1 cellular context compared by ENCODE assay signal in the genomic region with DNA sequence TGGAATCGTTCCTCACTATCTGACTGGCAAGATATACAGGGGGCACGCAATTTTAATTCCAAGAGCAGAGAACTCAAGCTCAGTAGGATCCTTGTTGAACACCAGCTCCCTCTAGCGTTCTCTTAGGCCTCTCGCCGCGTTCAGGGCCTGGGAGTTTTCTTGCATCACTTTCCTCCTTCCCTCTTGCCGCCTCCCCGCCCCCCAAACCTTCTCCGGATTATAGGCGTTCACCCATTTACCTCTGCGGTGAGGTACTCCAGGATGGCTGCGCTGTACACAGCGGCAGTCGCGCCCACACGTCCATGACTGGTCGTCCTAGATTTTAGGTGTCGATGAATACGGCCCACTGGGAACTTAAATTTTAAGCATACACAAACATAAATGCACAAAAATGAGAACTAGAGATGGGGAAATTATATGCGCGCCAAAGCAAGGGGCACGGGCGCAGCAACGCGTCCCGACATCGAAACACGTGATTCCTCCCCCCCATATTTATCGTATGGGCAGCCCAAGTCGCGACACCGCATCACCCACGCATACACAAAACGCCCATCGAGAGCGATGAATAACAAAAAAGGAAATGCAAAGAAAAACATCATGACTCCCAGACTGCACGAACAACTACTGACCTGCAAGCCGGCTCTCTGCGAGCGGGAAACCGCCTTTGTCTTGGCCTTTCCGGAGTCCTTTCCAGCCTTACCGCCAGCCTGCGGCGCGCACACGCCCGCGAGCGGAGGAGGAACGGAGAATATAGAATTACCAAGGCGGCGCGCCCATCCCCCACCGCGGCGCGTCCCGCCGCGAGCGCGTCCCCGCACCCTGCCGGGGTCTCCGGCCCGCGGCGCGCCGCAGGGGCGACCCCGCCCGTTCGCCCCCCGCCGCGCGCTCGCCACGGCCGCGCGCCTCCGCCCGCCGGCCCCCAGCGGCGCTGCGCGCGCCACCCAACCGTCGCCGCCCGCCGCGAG.
TF ChIP-seq lines count a peak whose summit lies in the region.

No MANE protein-coding gene starts in this region.

TF ChIP-seq in K562, 482 proteins besides CTCF, POLR2A, EP300 and RAD21 (continued from another document and continues in another):
- TF ChIP-seq TRIM25 (IDR thresholded peaks at IDR 0.05; ENCODE audit: borderline replicate concordance): 0 out of 2 replicates have a peak, but pooled peaks have one; percentile 79
- TF ChIP-seq, protein P1, sequence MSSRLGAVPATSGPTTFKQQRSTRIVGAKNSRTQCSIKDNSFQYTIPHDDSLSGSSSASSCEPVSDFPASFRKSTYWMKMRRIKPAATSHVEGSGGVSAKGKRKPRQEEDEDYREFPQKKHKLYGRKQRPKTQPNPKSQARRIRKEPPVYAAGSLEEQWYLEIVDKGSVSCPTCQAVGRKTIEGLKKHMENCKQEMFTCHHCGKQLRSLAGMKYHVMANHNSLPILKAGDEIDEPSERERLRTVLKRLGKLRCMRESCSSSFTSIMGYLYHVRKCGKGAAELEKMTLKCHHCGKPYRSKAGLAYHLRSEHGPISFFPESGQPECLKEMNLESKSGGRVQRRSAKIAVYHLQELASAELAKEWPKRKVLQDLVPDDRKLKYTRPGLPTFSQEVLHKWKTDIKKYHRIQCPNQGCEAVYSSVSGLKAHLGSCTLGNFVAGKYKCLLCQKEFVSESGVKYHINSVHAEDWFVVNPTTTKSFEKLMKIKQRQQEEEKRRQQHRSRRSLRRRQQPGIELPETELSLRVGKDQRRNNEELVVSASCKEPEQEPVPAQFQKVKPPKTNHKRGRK (tag; IDR thresholded peaks at IDR 0.05): no peak
- peak; percentile 9 to 15; a peak in 2 of 4 replicates for TF ChIP-seq ARNT (IDR thresholded peaks at IDR 0.05)
- TF ChIP-seq ASH1L (IDR thresholded peaks at IDR 0.05; ENCODE audit: borderline replicate concordance, low read depth, partially characterized antibody): no peak
- TF ChIP-seq SPI1 (IDR thresholded peaks at IDR 0.05; ENCODE audit: borderline replicate concordance, low read depth, low read length): no peak
- TF ChIP-seq ZNF232 (CRISPR knock-in tag; IDR thresholded peaks at IDR 0.05): no peak
- no peak for TF ChIP-seq ZZZ3 (IDR thresholded peaks at IDR 0.05)
- peak; percentile 98 for TF ChIP-seq ZC3H4 (CRISPR knock-in tag; IDR thresholded peaks at IDR 0.05; ENCODE audit: borderline replicate concordance)
- TF ChIP-seq FOXA1 (IDR thresholded peaks at IDR 0.05; ENCODE audit: borderline replicate concordance): no peak
- TF ChIP-seq, protein P2, sequence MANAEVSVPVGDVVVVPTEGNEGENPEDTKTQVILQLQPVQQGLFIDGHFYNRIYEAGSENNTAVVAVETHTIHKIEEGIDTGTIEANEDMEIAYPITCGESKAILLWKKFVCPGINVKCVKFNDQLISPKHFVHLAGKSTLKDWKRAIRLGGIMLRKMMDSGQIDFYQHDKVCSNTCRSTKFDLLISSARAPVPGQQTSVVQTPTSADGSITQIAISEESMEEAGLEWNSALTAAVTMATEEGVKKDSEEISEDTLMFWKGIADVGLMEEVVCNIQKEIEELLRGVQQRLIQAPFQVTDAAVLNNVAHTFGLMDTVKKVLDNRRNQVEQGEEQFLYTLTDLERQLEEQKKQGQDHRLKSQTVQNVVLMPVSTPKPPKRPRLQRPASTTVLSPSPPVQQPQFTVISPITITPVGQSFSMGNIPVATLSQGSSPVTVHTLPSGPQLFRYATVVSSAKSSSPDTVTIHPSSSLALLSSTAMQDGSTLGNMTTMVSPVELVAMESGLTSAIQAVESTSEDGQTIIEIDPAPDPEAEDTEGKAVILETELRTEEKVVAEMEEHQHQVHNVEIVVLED (CRISPR knock-in tag; IDR thresholded peaks at IDR 0.05): no peak
- no peak for TF ChIP-seq COPS2 (conservative IDR thresholded peaks at IDR 0.05)
- TF ChIP-seq, protein P3, sequence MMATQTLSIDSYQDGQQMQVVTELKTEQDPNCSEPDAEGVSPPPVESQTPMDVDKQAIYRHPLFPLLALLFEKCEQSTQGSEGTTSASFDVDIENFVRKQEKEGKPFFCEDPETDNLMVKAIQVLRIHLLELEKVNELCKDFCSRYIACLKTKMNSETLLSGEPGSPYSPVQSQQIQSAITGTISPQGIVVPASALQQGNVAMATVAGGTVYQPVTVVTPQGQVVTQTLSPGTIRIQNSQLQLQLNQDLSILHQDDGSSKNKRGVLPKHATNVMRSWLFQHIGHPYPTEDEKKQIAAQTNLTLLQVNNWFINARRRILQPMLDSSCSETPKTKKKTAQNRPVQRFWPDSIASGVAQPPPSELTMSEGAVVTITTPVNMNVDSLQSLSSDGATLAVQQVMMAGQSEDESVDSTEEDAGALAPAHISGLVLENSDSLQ (IDR thresholded peaks at IDR 0.05): 0 out of 2 replicates have a peak, but pooled peaks have one; percentile 9
- no peak for TF ChIP-seq ETV6 (IDR thresholded peaks at IDR 0.05; ENCODE audit: borderline replicate concordance in 1 of 2, low read depth in 2 of 2, low read length in 1 of 2)
- peak; percentile 41; the same call in 1 of the 2 replicates for TF ChIP-seq ETV6 (CRISPR knock-in tag; IDR thresholded peaks at IDR 0.05; ENCODE audit: borderline replicate concordance)
- TF ChIP-seq CBFB (CRISPR knock-in tag; IDR thresholded peaks at IDR 0.05): peak; percentile 86; the same call in 1 of the 2 replicates
- peak; percentile 88 for TF ChIP-seq EP400 (IDR thresholded peaks at IDR 0.05)
- TF ChIP-seq HMG20A (CRISPR knock-in tag; conservative IDR thresholded peaks at IDR 0.05): no peak
- no peak for TF ChIP-seq ZBTB17 (CRISPR knock-in tag; IDR thresholded peaks at IDR 0.05)
- no peak for TF ChIP-seq RFX5 (IDR thresholded peaks at IDR 0.05; ENCODE audit: low read depth, low read length)
- TF ChIP-seq SAP30 (IDR thresholded peaks at IDR 0.05; ENCODE audit: borderline replicate concordance, insufficient read depth, low read depth, low read length, poor library complexity, severe bottlenecking): peak; percentile 16
- no peak for TF ChIP-seq ZNF551 (CRISPR knock-in tag; IDR thresholded peaks at IDR 0.05)
- TF ChIP-seq, protein P4, sequence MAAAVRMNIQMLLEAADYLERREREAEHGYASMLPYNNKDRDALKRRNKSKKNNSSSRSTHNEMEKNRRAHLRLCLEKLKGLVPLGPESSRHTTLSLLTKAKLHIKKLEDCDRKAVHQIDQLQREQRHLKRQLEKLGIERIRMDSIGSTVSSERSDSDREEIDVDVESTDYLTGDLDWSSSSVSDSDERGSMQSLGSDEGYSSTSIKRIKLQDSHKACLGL (CRISPR knock-in tag; IDR thresholded peaks at IDR 0.05; ENCODE audit: borderline replicate concordance, poor library complexity, severe bottlenecking): no peak
- 0 out of 2 replicates have a peak, but pooled peaks have one; percentile 14 for TF ChIP-seq HDGF (IDR thresholded peaks at IDR 0.05)
- no peak for TF ChIP-seq ELK3 (CRISPR knock-in tag; IDR thresholded peaks at IDR 0.05)
- peak; percentile 42 for TF ChIP-seq TAF9B (IDR thresholded peaks at IDR 0.05; ENCODE audit: partially characterized antibody)
- TF ChIP-seq MTA3 (IDR thresholded peaks at IDR 0.05; ENCODE audit: borderline replicate concordance): peak; percentile 69; the same call in 1 of the 2 replicates
- TF ChIP-seq ZNF586 (CRISPR knock-in tag; conservative IDR thresholded peaks at IDR 0.05): no peak
- no peak for TF ChIP-seq PREB (CRISPR knock-in tag; IDR thresholded peaks at IDR 0.05)
- TF ChIP-seq, protein P5, sequence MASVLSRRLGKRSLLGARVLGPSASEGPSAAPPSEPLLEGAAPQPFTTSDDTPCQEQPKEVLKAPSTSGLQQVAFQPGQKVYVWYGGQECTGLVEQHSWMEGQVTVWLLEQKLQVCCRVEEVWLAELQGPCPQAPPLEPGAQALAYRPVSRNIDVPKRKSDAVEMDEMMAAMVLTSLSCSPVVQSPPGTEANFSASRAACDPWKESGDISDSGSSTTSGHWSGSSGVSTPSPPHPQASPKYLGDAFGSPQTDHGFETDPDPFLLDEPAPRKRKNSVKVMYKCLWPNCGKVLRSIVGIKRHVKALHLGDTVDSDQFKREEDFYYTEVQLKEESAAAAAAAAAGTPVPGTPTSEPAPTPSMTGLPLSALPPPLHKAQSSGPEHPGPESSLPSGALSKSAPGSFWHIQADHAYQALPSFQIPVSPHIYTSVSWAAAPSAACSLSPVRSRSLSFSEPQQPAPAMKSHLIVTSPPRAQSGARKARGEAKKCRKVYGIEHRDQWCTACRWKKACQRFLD (CRISPR knock-in tag; IDR thresholded peaks at IDR 0.05): peak; percentile 51; the same call in 1 of the 2 replicates
- TF ChIP-seq MAFK (IDR thresholded peaks at IDR 0.05; ENCODE audit: low read length): no peak; the same call in 1 of the 2 replicates
- peak in 1 of 2 experiments; percentile 49; a peak in 2 of 4 replicates for TF ChIP-seq TBL1XR1 (IDR thresholded peaks at IDR 0.05; ENCODE audit: low read length in 2 of 2)
- TF ChIP-seq BCL6 (CRISPR knock-in tag; IDR thresholded peaks at IDR 0.05): no peak
- TF ChIP-seq, protein P6, sequence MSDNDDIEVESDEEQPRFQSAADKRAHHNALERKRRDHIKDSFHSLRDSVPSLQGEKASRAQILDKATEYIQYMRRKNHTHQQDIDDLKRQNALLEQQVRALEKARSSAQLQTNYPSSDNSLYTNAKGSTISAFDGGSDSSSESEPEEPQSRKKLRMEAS (CRISPR knock-in tag; IDR thresholded peaks at IDR 0.05): peak; percentile 68
- TF ChIP-seq NR4A1 (CRISPR knock-in tag; IDR thresholded peaks at IDR 0.05): no peak
- no peak for TF ChIP-seq NR4A1 (tag; IDR thresholded peaks at IDR 0.05)
- TF ChIP-seq CTBP1 (IDR thresholded peaks at IDR 0.05; ENCODE audit: borderline replicate concordance): peak; percentile 89
- peak; percentile 39 for TF ChIP-seq SNRNP70 (optimal IDR thresholded peaks at IDR 0.05; ENCODE audit: low read depth, low read length)
- TF ChIP-seq GTF2A2 (tag; IDR thresholded peaks at IDR 0.05): no peak
- no peak for TF ChIP-seq ZNF696 (CRISPR knock-in tag; conservative IDR thresholded peaks at IDR 0.05)
- no peak for TF ChIP-seq TBP (optimal IDR thresholded peaks at IDR 0.05; ENCODE audit: low read depth, low read length)
- TF ChIP-seq, protein P7, sequence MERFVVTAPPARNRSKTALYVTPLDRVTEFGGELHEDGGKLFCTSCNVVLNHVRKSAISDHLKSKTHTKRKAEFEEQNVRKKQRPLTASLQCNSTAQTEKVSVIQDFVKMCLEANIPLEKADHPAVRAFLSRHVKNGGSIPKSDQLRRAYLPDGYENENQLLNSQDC (CRISPR knock-in tag; IDR thresholded peaks at IDR 0.05): no peak
- no peak for TF ChIP-seq NFXL1 (CRISPR knock-in tag; IDR thresholded peaks at IDR 0.05)
- TF ChIP-seq FOXM1 (IDR thresholded peaks at IDR 0.05; ENCODE audit: low read depth): no peak
- TF ChIP-seq FOXM1 (CRISPR knock-in tag; IDR thresholded peaks at IDR 0.05; ENCODE audit: low read depth): peak; percentile 51; the same call in 1 of the 2 replicates
- no peak for TF ChIP-seq HDAC8 (tag; IDR thresholded peaks at IDR 0.05)
- no peak for TF ChIP-seq ZNF133 (CRISPR knock-in tag; IDR thresholded peaks at IDR 0.05)
- no peak for TF ChIP-seq XRCC4 (IDR thresholded peaks at IDR 0.05; ENCODE audit: extremely low read depth, insufficient read depth, insufficient read length)
- no peak for TF ChIP-seq SRSF7 (optimal IDR thresholded peaks at IDR 0.05; ENCODE audit: low read depth, low read length)
- TF ChIP-seq SRF (CRISPR knock-in tag; IDR thresholded peaks at IDR 0.05): no peak; a peak in 1 of 4 replicates
- no peak for TF ChIP-seq MEF2A (IDR thresholded peaks at IDR 0.05; ENCODE audit: control insufficient read depth, low read depth, low read length)
- TF ChIP-seq ATF2 (CRISPR knock-in tag; IDR thresholded peaks at IDR 0.05): no peak
- peak; percentile 86 for TF ChIP-seq RBBP5 (IDR thresholded peaks at IDR 0.05; ENCODE audit: borderline replicate concordance, insufficient read depth, low read length, poor library complexity, severe bottlenecking)
- TF ChIP-seq ZNF124 (CRISPR knock-in tag; IDR thresholded peaks at IDR 0.05): no peak
- TF ChIP-seq TOE1 (IDR thresholded peaks at IDR 0.05; ENCODE audit: borderline replicate concordance): peak; percentile 65
- TF ChIP-seq TOE1 (CRISPR knock-in tag; IDR thresholded peaks at IDR 0.05; ENCODE audit: borderline replicate concordance, low read depth): no peak; the same call in none of the 2 replicates
